8 cellular contexts compared by ENCODE assay signal in the genomic region with DNA sequence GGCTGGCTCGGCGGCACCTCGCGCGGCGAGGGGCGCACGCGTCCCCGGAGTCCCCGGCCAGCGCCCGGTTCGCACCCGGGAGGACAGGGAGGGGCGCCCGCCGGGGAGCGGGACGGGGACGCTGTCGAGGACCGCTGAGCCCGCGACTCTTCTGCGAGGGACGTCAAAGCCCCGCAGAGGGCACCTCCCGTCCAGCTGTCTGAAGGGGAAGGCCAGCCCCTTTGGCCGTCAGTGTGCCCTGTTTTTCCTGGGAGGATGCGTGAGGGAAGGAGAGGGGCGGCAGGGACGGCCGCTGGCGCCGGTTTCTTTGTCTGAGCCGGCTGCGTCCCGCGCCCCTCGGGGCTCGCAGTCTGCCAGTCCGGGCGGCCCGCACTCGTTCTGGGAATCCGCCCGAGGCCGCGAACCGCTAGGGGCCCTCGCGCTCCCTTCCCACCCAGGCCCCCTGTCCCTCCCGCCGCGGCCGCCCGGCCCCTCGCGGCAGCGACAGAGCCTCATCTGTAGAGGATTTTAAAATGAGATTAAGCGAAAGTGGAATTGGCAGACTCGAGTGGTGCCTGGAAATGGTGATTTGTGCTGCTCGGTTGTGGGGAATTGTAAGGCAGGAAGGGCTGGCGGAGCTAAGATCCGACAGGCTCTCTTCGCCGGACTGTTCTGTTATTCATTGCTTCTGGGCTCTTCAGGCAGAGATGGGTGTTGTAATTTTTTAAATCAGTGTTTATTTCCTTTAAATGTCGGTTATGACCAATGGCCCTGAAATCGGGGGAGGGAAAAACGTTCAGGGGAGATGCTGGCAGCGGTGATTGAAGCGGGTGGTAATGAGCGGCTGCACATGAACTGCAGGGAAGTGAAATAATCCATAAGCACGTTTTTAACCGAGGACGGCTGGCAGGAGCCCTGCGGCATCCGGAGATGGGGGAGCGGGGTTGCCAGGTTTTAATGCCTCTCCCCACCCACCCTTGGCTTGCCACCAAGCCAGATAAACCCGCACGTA. TPM values are rescaled to one million over a fixed set of nuclear protein-coding genes. Genes with fewer than 3 reads are reported as not detected.
A peak's percentile ranks its signal among the peaks of the same experiment; 100 is the strongest.
DNase-seq lines count a peak whose midpoint lies in the region; ATAC-seq, FAIRE-seq and TF ChIP-seq lines count a peak whose summit lies in the region.

No MANE protein-coding gene starts in this region.

- peaks cover 4% of the 10 kb centered on the region for H3K4me1 ChIP-seq in ACC112 (ENCODE audit: control insufficient read depth, insufficient read depth, low read length, unreplicated experiment)
- no peaks in the 10 kb centered on the region for H3K4me1 ChIP-seq in uterus

- intact Hi-C loops in uterus (cut with DNase I; ENCODE audit: low total_unique reads) = no loop called here

- no peaks in the 10 kb centered on the region for H3K9me3 ChIP-seq in uterus

- peaks cover 12% of the 10 kb centered on the region for H3K27me3 Mint-ChIP-seq in memory B cell

- ATAC-seq in memory B cell (ENCODE audit: low read depth) (no peak), GM21737 (IDR thresholded peaks at IDR 0.05; ENCODE audit: unreplicated experiment) (no peak)

- no peaks in the 10 kb centered on the region for H3K9me3 Mint-ChIP-seq in memory B cell

- peak overlapping the region; percentile 39 for H3K4me3 Mint-ChIP-seq in memory B cell

- H3K4me3 ChIP-seq in ACC112 (ENCODE audit: low read depth, low read length) (peak overlapping the region; percentile 83), uterus (peak overlapping the region; percentile 15 to 32)

- DNase-seq in GM12892 (ENCODE audit: insufficient read length) (peak; percentile 13), NCI-H748 (lab: John Stamatoyannopoulos, UW; ENCODE audit: unreplicated experiment) (peak; percentile 83), dermis microvascular lymphatic vessel endothelial cell (ENCODE audit: low read depth in 2 of 2) (peak; percentile 41 to 80), memory B cell (ENCODE audit: low spot score in 2 of 2) (no peak), uterus (no peak), SIG-M5 (lab: John Stamatoyannopoulos, UW) (no peak)

- FAIRE-seq in GM12892 (lab: Jason Lieb, UNC) = no peak

- peak overlapping the region; percentile 99 for H2AFZ ChIP-seq in ACC112 (ENCODE audit: low read length, unreplicated experiment)

- no peaks in the 10 kb centered on the region for H3K79me2 ChIP-seq in ACC112 (ENCODE audit: control insufficient read depth, insufficient read depth, low read length, unreplicated experiment)

- H3K36me3 Mint-ChIP-seq in memory B cell = no peaks in the 10 kb centered on the region

- H3K27ac ChIP-seq in ACC112 (ENCODE audit: low read depth, low read length) (no peak overlapping the region), uterus (no peak overlapping the region)

- no peak overlapping the region for H3K27ac Mint-ChIP-seq in memory B cell

- peaks cover 5% of the 10 kb centered on the region for H3K4me1 Mint-ChIP-seq in memory B cell

- no peak for TF ChIP-seq CTCF in uterus (IDR thresholded peaks at IDR 0.05)

- TF ChIP-seq POLR2A in GM12892 (IDR thresholded peaks at IDR 0.05; ENCODE audit: low read depth, low read length) (no peak), uterus (IDR thresholded peaks at IDR 0.05) (no peak)

- H3K36me3 ChIP-seq in ACC112 (ENCODE audit: insufficient read depth, low read length) (no peaks in the 10 kb centered on the region), uterus (no peaks in the 10 kb centered on the region)

- peaks cover 36% of the 10 kb centered on the region for H3K27me3 ChIP-seq in ACC112 (ENCODE audit: insufficient read depth, low read length)
- H3K27me3 ChIP-seq in uterus = peaks cover 0 to 14% of the 10 kb centered on the region in 2 donors

RNA-seq across cellular contexts. Expression of a gene that starts 0.6 kb away (rescaled TPM):
- polyA plus RNA-seq in GM12892 (2012; ENCODE audit: missing spikeins) = not detected
- total RNA-seq in dermis microvascular lymphatic vessel endothelial cell (413 and 1,261 TPM in 2 replicates), uterus (10 to 100 TPM in 2 of 4 donors, 1 to 10 TPM in 2; 1.8 to 47.4 (median 6.7) TPM)

Comparison
In these comparisons a context has a peak if more than half of its experiments do, and no peak if none do; other contexts are left out.
1. DNase-seq: peak in GM12892 (single experiment), NCI-H748 (single experiment) and dermis microvascular lymphatic vessel endothelial cell (2 of 2); none in memory B cell (0 of 2), uterus (0 of 2) and SIG-M5 (single experiment).